In genomic region chr2:218851286-218851685, GRCh38 we compare ENCODE assay signal across 32 cellular contexts. TPM values are rescaled to one million over a fixed set of nuclear protein-coding genes. Genes with fewer than 3 reads are reported as not detected.
A peak's percentile ranks its signal among the peaks of the same experiment; 100 is the strongest.
DNase-seq lines count a peak whose midpoint lies in the region; ATAC-seq, FAIRE-seq and TF ChIP-seq lines count a peak whose summit lies in the region.
"Had no signal": no experiment of that assay in that cellular context is flagged by ENCODE, and none has a peak within 500 bp of the region (broad histone marks: within the 10 kb centered on the region; RNA-seq: fewer than 3 reads in every experiment).

No MANE protein-coding gene starts in this region.

- H3K27me3 ChIP-seq in WERI-Rb-1 (ENCODE audit: insufficient read depth, low read depth, severe bottlenecking), result no peaks in the 10 kb centered on the region
- H3K27me3 ChIP-seq: BE2C had no signal

- no peak for TF ChIP-seq CTCF in WERI-Rb-1 (IDR thresholded peaks at IDR 0.05; ENCODE audit: low read depth, low read length)

- peaks cover 54% of the 10 kb centered on the region for H3K27me3 Mint-ChIP-seq in activated CD8-positive, alpha-beta memory T cell treated with anti-CD3 and anti-CD28 coated beads, Interleukin-2, amount 10 ng/mL, durations not matched to agents 7 days and 5 days

- H3K27ac Mint-ChIP-seq in activated CD8-positive, alpha-beta memory T cell treated with anti-CD3 and anti-CD28 coated beads, Interleukin-2, amount 10 ng/mL, durations not matched to agents 7 days and 5 days, result no peak overlapping the region
- H3K27ac Mint-ChIP-seq: CD14-positive monocyte; CD4-positive, alpha-beta memory T cell; CD8-positive, alpha-beta memory T cell had no signal

- H3K27ac ChIP-seq in WERI-Rb-1, result no peak overlapping the region
- H3K27ac ChIP-seq: BLaER1 had no signal

- intact Hi-C loops in sciatic nerve (cut with DNase I), result no loop called here

- peak; percentile 37 for DNase-seq in activated CD8-positive, alpha-beta memory T cell treated with anti-CD3 and anti-CD28 coated beads, Interleukin-2, amount 50 U/mL, for 48 hours
- no peak for DNase-seq in activated CD8-positive, alpha-beta memory T cell treated with anti-CD3 and anti-CD28 coated beads, Interleukin-2, amount 10 ng/mL, durations not matched to agents 7 days and 5 days
- no peak for DNase-seq in HTR-8/SVneo (ENCODE audit: insufficient read length, low spot score)
- peak; percentile 1 for DNase-seq in WERI-Rb-1
- peak; percentile 15 for DNase-seq in sciatic nerve (ENCODE audit: low spot score)
- no peak for DNase-seq in retina
- no peak for DNase-seq in activated effector memory CD4-positive, alpha-beta T cell treated with Interleukin-2 at 50 U/mL for 16 hours
- DNase-seq: 8988T; ACHN; BE2C; C1 segment of cervical spinal cord; CD4-positive, alpha-beta memory T cell; CD4-positive, CD25-positive, alpha-beta regulatory T cell; CD8-positive, alpha-beta memory T cell; COR-L47; DMS 273 treated with DMSO at 0.1 percent for 48 hours; DMS153; DMS53; DMS79; DND-41; EL; GDM1 had no signal

- H3K36me3 ChIP-seq in WERI-Rb-1, result no peaks in the 10 kb centered on the region
- H3K36me3 ChIP-seq: BE2C, BLaER1 had no signal

- H3K9me3 Mint-ChIP-seq in activated CD8-positive, alpha-beta memory T cell treated with anti-CD3 and anti-CD28 coated beads, Interleukin-2, amount 10 ng/mL, durations not matched to agents 7 days and 5 days (ENCODE audit: low read depth), result no peaks in the 10 kb centered on the region
- H3K9me3 Mint-ChIP-seq: CD8-positive, alpha-beta memory T cell had no signal

- no peak for ATAC-seq in activated CD8-positive, alpha-beta memory T cell treated with anti-CD3 and anti-CD28 coated beads, Interleukin-2, amount 10 ng/mL, durations not matched to agents 7 days and 5 days
- ATAC-seq in sciatic nerve, result no peak
- ATAC-seq in HG03442 (IDR thresholded peaks at IDR 0.05; ENCODE audit: unreplicated experiment), result no peak
- ATAC-seq: GM12878 had no signal

- no peaks in the 10 kb centered on the region for H3K36me3 Mint-ChIP-seq in activated CD8-positive, alpha-beta memory T cell treated with anti-CD3 and anti-CD28 coated beads, Interleukin-2, amount 10 ng/mL, durations not matched to agents 7 days and 5 days
- H3K36me3 Mint-ChIP-seq: CD14-positive monocyte; CD4-positive, alpha-beta memory T cell; CD4-positive, CD25-positive, alpha-beta regulatory T cell; CD8-positive, alpha-beta memory T cell had no signal

- H3K4me3 Mint-ChIP-seq in activated CD8-positive, alpha-beta memory T cell treated with anti-CD3 and anti-CD28 coated beads, Interleukin-2, amount 10 ng/mL, durations not matched to agents 7 days and 5 days, result no peak overlapping the region
- H3K4me3 Mint-ChIP-seq: CD14-positive monocyte; CD4-positive, alpha-beta memory T cell; CD4-positive, CD25-positive, alpha-beta regulatory T cell; CD8-positive, alpha-beta memory T cell had no signal

- FAIRE-seq in HTR-8/SVneo (lab: Jason Lieb, UNC), result peak; percentile 23
- FAIRE-seq: A204.1, GM12878, GM12892, GM18507 had no signal

- peaks cover 4% of the 10 kb centered on the region for H3K4me1 Mint-ChIP-seq in activated CD8-positive, alpha-beta memory T cell treated with anti-CD3 and anti-CD28 coated beads, Interleukin-2, amount 10 ng/mL, durations not matched to agents 7 days and 5 days

- no peak overlapping the region for H3K4me3 ChIP-seq in WERI-Rb-1 (ENCODE audit: low read depth, low read length)
- H3K4me3 ChIP-seq: BLaER1, GM12878 had no signal

- CTCF ChIA-PET in activated CD8-positive, alpha-beta memory T cell treated with anti-CD3 and anti-CD28 coated beads, Interleukin-2, amount 10 ng/mL, durations not matched to agents 7 days and 5 days (lab: Charles Lee), result interaction anchor here (0.9 to 3.1 kb wide), 9 partner anchors 23 to 144 kb away, joined by 3 to 38 read pairs (median 5); partner anchors contain the start of gene CYP27A1

- H3K9me3 ChIP-seq in WERI-Rb-1 (ENCODE audit: severe bottlenecking), result no peaks in the 10 kb centered on the region
- H3K9me3 ChIP-seq: BE2C, BLaER1 had no signal

RNA-seq across cellular contexts. Expression of gene WNT6, which starts 8.3 kb away (rescaled TPM):
- not detected for total RNA-seq in activated CD8-positive, alpha-beta memory T cell treated with anti-CD3 and anti-CD28 coated beads, Interleukin-2, amount 10 ng/mL, durations not matched to agents 7 days and 5 days
- 23.3 TPM for total RNA-seq in sciatic nerve
- total RNA-seq: A673; CD4-positive, CD25-positive, alpha-beta regulatory T cell had no signal

RNA-seq across cellular contexts. Expression of gene PRKAG3, which starts 19.7 kb away (rescaled TPM):
- total RNA-seq in activated CD8-positive, alpha-beta memory T cell treated with anti-CD3 and anti-CD28 coated beads, Interleukin-2, amount 10 ng/mL, durations not matched to agents 7 days and 5 days, result not detected
- 0.49 TPM for total RNA-seq in sciatic nerve
- total RNA-seq: A673; CD4-positive, alpha-beta memory T cell; CD4-positive, CD25-positive, alpha-beta regulatory T cell; CD8-positive, alpha-beta memory T cell; Daoy; G401 had no signal

RNA-seq across cellular contexts. Expression of gene WNT10A, which starts 29.4 kb away (rescaled TPM):
- total RNA-seq in activated CD8-positive, alpha-beta memory T cell treated with anti-CD3 and anti-CD28 coated beads, Interleukin-2, amount 10 ng/mL, durations not matched to agents 7 days and 5 days, result under 1 TPM; 0.23 to 0.35 TPM
- total RNA-seq in sciatic nerve, result 0.94 TPM

Comparison
In these comparisons a context has a peak if more than half of its experiments do, and no peak if none do; other contexts are left out.
1. DNase-seq: peak in activated CD8-positive, alpha-beta memory T cell treated with anti-CD3 and anti-CD28 coated beads, Interleukin-2, amount 50 U/mL, for 48 hours (single experiment), WERI-Rb-1 (single experiment) and sciatic nerve (single experiment); none in activated CD8-positive, alpha-beta memory T cell treated with anti-CD3 and anti-CD28 coated beads, Interleukin-2, amount 10 ng/mL, durations not matched to agents 7 days and 5 days (single experiment), HTR-8/SVneo (single experiment), retina (single experiment) and activated effector memory CD4-positive, alpha-beta T cell treated with Interleukin-2 at 50 U/mL for 16 hours (single experiment).
2. RNA of gene WNT6, which starts 8.3 kb away (total RNA-seq): 23.3 TPM in sciatic nerve (single experiment); not detected in activated CD8-positive, alpha-beta memory T cell treated with anti-CD3 and anti-CD28 coated beads, Interleukin-2, amount 10 ng/mL, durations not matched to agents 7 days and 5 days; every median in the first group is over 10 times any median in the second.